ENCODE assay signal across 21 cellular contexts in the genomic region with DNA sequence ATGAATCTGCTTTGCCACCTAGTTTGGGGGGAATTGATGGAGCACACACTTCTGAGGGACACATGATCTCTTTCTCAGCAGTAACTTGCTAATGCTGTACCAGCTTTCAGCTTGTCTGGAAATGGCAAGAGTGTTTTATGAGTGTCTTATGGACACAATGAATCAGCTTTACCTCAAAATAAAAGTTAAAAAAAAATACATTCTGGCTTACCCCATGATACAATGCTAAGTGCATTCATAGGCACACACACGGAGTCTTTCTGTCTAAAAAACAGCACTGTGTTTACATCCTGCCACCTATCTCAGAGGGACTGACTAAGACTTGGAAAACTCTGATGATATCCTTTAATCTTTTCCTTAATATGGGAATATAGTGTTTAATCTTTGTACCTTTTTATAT.
DNase-seq lines count a peak whose midpoint lies in the region; ATAC-seq and TF ChIP-seq lines count a peak whose summit lies in the region.
"Had no signal": no experiment of that assay in that cellular context is flagged by ENCODE, and none has a peak within 500 bp of the region (broad histone marks: within the 10 kb centered on the region; RNA-seq: fewer than 3 reads in every experiment).

No MANE protein-coding gene starts in this region.

- DNase-seq in left ventricle myocardium inferior, result no peak
- DNase-seq in left ventricle myocardium superior, result no peak
- DNase-seq in MCF 10A (ENCODE audit: unreplicated experiment), result no peak
- DNase-seq in mesenchymal stem cell, result peak; percentile 45
- no peak for DNase-seq in vagina (ENCODE audit: extremely low spot score in 2 of 2)
- no peak for DNase-seq in DMS53 (lab: John Stamatoyannopoulos, UW)
- DNase-seq in NCI-H510A treated with DMSO at 0.1 percent for 48 hours (lab: John Stamatoyannopoulos, UW), result no peak
- DNase-seq: activated CD4-positive, alpha-beta memory T cell treated with anti-CD3 and anti-CD28 coated beads, Interleukin-2, amount 10 ng/mL, durations not matched to agents 7 days and 5 days; activated T-cell treated with anti-CD3 and anti-CD28 coated beads, Interleukin-2, amount 50 U/mL, for 72 hours; CD4-positive, alpha-beta T cell; DMS79; head of caudate nucleus; Kasumi-1; midbrain; NCI-H1436; nucleus accumbens; T-cell; WERI-Rb-1 had no signal

- H2BK5ac ChIP-seq in mesenchymal stem cell (ENCODE audit: low read depth, low read length, poor library complexity, severe bottlenecking), result no peak overlapping the region

- no peak overlapping the region for H3K4me2 ChIP-seq in mesenchymal stem cell (ENCODE audit: low read length, poor library complexity, severe bottlenecking)

- H3K27me3 ChIP-seq in left ventricle myocardium inferior (ENCODE audit: low read depth), result no peaks in the 10 kb centered on the region
- H3K27me3 ChIP-seq in mesenchymal stem cell (ENCODE audit: control insufficient read depth in 1 of 2, insufficient read depth in 1 of 2, low read length in 2 of 2), result no peaks in the 10 kb centered on the region
- no peaks in the 10 kb centered on the region for H3K27me3 ChIP-seq in vagina
- H3K27me3 ChIP-seq: upper lobe of left lung had no signal

- intact Hi-C loops in left ventricle myocardium inferior (cut with micrococcal nuclease), result no loop called here
- intact Hi-C loops in left ventricle myocardium superior (cut with micrococcal nuclease), result no loop called here
- intact Hi-C loops in MCF 10A (cut with micrococcal nuclease), result no loop called here
- intact Hi-C loops in vagina (cut with DNase I), result no loop called here

- H3K9me3 Mint-ChIP-seq in MCF 10A (ENCODE audit: unreplicated experiment), result no peaks in the 10 kb centered on the region

- H3K27ac Mint-ChIP-seq in MCF 10A (ENCODE audit: low read depth, unreplicated experiment), result peak overlapping the region; percentile 93
- H3K27ac Mint-ChIP-seq: activated CD4-positive, alpha-beta memory T cell treated with anti-CD3 and anti-CD28 coated beads, Interleukin-2, amount 10 ng/mL, durations not matched to agents 7 days and 5 days; activated T-cell treated with anti-CD3 and anti-CD28 coated beads, Interleukin-2, amount 50 U/mL, for 72 hours; CD4-positive, alpha-beta T cell; stimulated activated effector memory CD8-positive, alpha-beta T cell treated with anti-CD3 and anti-CD28 coated beads, Interleukin-12 subunit alpha, Interleukin-12 subunit beta, amount 100 ng/mL, for 72 hours; T-cell had no signal

- H2BK120ac ChIP-seq in mesenchymal stem cell (ENCODE audit: low read depth, low read length), result no peak overlapping the region

- H3K9me3 ChIP-seq in left ventricle myocardium inferior (replicated peaks) (peaks cover 5% of the 10 kb centered on the region), mesenchymal stem cell (ENCODE audit: control insufficient read depth, low read length) (no peaks in the 10 kb centered on the region), vagina (no peaks in the 10 kb centered on the region)
- H3K9me3 ChIP-seq: upper lobe of left lung had no signal

- H2BK12ac ChIP-seq in mesenchymal stem cell (ENCODE audit: low read length in 2 of 2), result peak overlapping the region in 1 of 2 experiments; percentile 56

- peaks cover 36% of the 10 kb centered on the region for H3K4me1 Mint-ChIP-seq in MCF 10A (ENCODE audit: insufficient read depth, unreplicated experiment)
- H3K4me1 Mint-ChIP-seq: activated CD4-positive, alpha-beta memory T cell treated with anti-CD3 and anti-CD28 coated beads, Interleukin-2, amount 10 ng/mL, durations not matched to agents 7 days and 5 days; stimulated activated effector memory CD8-positive, alpha-beta T cell treated with anti-CD3 and anti-CD28 coated beads, Interleukin-12 subunit alpha, Interleukin-12 subunit beta, amount 100 ng/mL, for 72 hours; T-cell had no signal

- H4K91ac ChIP-seq in mesenchymal stem cell (ENCODE audit: low read length), result no peak overlapping the region

- H2AK5ac ChIP-seq in mesenchymal stem cell (ENCODE audit: low read length, severe bottlenecking), result peak overlapping the region; percentile 19

- BruUV-seq in MCF 10A (replicated peaks; lab: Mats Ljungman, UMichigan), result no TSS peak

- H3K4me1 ChIP-seq in left ventricle myocardium inferior (peaks cover 43% of the 10 kb centered on the region), mesenchymal stem cell (ENCODE audit: control insufficient read depth, insufficient read depth, low read depth, low read length) (peaks cover 3% of the 10 kb centered on the region), vagina (peaks cover 23% of the 10 kb centered on the region)

- H3K79me1 ChIP-seq in mesenchymal stem cell (replicated peaks; ENCODE audit: low read length, poor library complexity, severe bottlenecking), result no peaks in the 10 kb centered on the region

- no peak overlapping the region for H3K14ac ChIP-seq in mesenchymal stem cell (ENCODE audit: low read length in 2 of 2)

- POLR2A ChIA-PET in MCF 10A (lab: Yijun Ruan, JAX), result interaction anchor here (0.6 to 1.1 kb wide), 2 partner anchors 27 to 481 kb away, joined by 3 to 5 read pairs; no protein-coding TSS in a partner anchor

- TF ChIP-seq CTCF in left ventricle myocardium inferior (IDR thresholded peaks at IDR 0.05; ENCODE audit: borderline replicate concordance) (no peak), MCF 10A (IDR thresholded peaks at IDR 0.05; ENCODE audit: unreplicated experiment) (no peak), vagina (IDR thresholded peaks at IDR 0.05) (no peak)

- no peak overlapping the region for H2BK15ac ChIP-seq in mesenchymal stem cell (ENCODE audit: low read depth, poor library complexity, severe bottlenecking)

- H4K8ac ChIP-seq in mesenchymal stem cell (ENCODE audit: low read length), result no peak overlapping the region

- WGBS in mesenchymal stem cell, result 27% methylated on average over 1 of the region's 1 CpG

- H3K9ac ChIP-seq in mesenchymal stem cell (ENCODE audit: low read length), result peak overlapping the region; percentile 70

- no peak overlapping the region for H3K23ac ChIP-seq in mesenchymal stem cell (ENCODE audit: low read length in 2 of 2)

- TF ChIP-seq POLR2A in vagina (IDR thresholded peaks at IDR 0.05), result no peak

- peak overlapping the region in 1 of 2 experiments; percentile 35 for H3K4ac ChIP-seq in mesenchymal stem cell (ENCODE audit: low read depth in 1 of 2, low read length in 2 of 2)

- H3K36me3 ChIP-seq in left ventricle myocardium inferior, result no peaks in the 10 kb centered on the region
- no peaks in the 10 kb centered on the region for H3K36me3 ChIP-seq in mesenchymal stem cell (ENCODE audit: control insufficient read depth in 1 of 2, insufficient read depth in 2 of 2, low read depth in 1 of 2, low read length in 2 of 2)
- no peaks in the 10 kb centered on the region for H3K36me3 ChIP-seq in vagina
- H3K36me3 ChIP-seq: upper lobe of left lung, WERI-Rb-1 had no signal

- H3K36me3 Mint-ChIP-seq in MCF 10A (ENCODE audit: insufficient read depth, unreplicated experiment), result no peaks in the 10 kb centered on the region
- H3K36me3 Mint-ChIP-seq: stimulated activated effector memory CD8-positive, alpha-beta T cell treated with anti-CD3 and anti-CD28 coated beads, Interleukin-12 subunit alpha, Interleukin-12 subunit beta, amount 100 ng/mL, for 72 hours; T-cell had no signal

- CTCF ChIA-PET in MCF 10A (lab: Yijun Ruan, JAX), result no interaction called here

- H3K27ac ChIP-seq in left ventricle myocardium inferior (replicated peaks), result peak overlapping the region; percentile 45
- peak overlapping the region; percentile 58 for H3K27ac ChIP-seq in mesenchymal stem cell (ENCODE audit: low read length, poor library complexity, severe bottlenecking)
- H3K27ac ChIP-seq in vagina, result peak overlapping the region; percentile 51
- H3K27ac ChIP-seq: WERI-Rb-1 had no signal

- no peak overlapping the region for H2AFZ ChIP-seq in mesenchymal stem cell (ENCODE audit: low read depth, low read length)

- no peaks in the 10 kb centered on the region for H3K27me3 Mint-ChIP-seq in MCF 10A (ENCODE audit: insufficient read depth, unreplicated experiment)
- H3K27me3 Mint-ChIP-seq: activated CD4-positive, alpha-beta memory T cell treated with anti-CD3 and anti-CD28 coated beads, Interleukin-2, amount 10 ng/mL, durations not matched to agents 7 days and 5 days; CD4-positive, alpha-beta T cell; T-cell had no signal

- no peak overlapping the region for H3K4me3 Mint-ChIP-seq in MCF 10A (ENCODE audit: unreplicated experiment)
- H3K4me3 Mint-ChIP-seq: activated CD4-positive, alpha-beta memory T cell treated with anti-CD3 and anti-CD28 coated beads, Interleukin-2, amount 10 ng/mL, durations not matched to agents 7 days and 5 days; activated T-cell treated with anti-CD3 and anti-CD28 coated beads, Interleukin-2, amount 50 U/mL, for 72 hours; CD4-positive, alpha-beta T cell; stimulated activated effector memory CD8-positive, alpha-beta T cell treated with anti-CD3 and anti-CD28 coated beads, Interleukin-12 subunit alpha, Interleukin-12 subunit beta, amount 100 ng/mL, for 72 hours; T-cell had no signal

- no peak for ATAC-seq in left ventricle myocardium superior
- ATAC-seq in HG03354 (IDR thresholded peaks at IDR 0.05; ENCODE audit: poor library complexity, severe bottlenecking, unreplicated experiment), result no peak
- ATAC-seq: activated T-cell treated with anti-CD3 and anti-CD28 coated beads, Interleukin-2, amount 50 U/mL, for 72 hours; stimulated activated effector memory CD8-positive, alpha-beta T cell treated with anti-CD3 and anti-CD28 coated beads, Interleukin-12 subunit alpha, Interleukin-12 subunit beta, amount 100 ng/mL, for 72 hours; T-cell had no signal

- H3K4me3 ChIP-seq in left ventricle myocardium inferior (no peak overlapping the region), mesenchymal stem cell (ENCODE audit: insufficient read depth in 1 of 2, low read depth in 1 of 2, low read length in 2 of 2) (no peak overlapping the region), vagina (no peak overlapping the region)
- H3K4me3 ChIP-seq: upper lobe of left lung had no signal

- peak overlapping the region in 1 of 2 experiments; percentile 37 for H3K18ac ChIP-seq in mesenchymal stem cell (ENCODE audit: low read depth in 1 of 2, low read length in 2 of 2)
